Comparison of ENCODE assay signal across 19 cellular contexts in genomic region chr1:70277875-70278274, GRCh38.
"Had no signal": no experiment of that assay in that cellular context is flagged by ENCODE, and none has a peak within 500 bp of the region (broad histone marks: within the 10 kb centered on the region; RNA-seq: fewer than 3 reads in every experiment).

No MANE protein-coding gene starts in this region.

- ATAC-seq: esophagus mucosa, left ventricle myocardium superior, psoas muscle, right cardiac atrium had no signal

- H3K4me1 Mint-ChIP-seq: central memory CD8-positive, alpha-beta T cell; nephron progenitor cell had no signal

- H3K27ac Mint-ChIP-seq: activated B cell treated with CpG ODN at 0.5 μM for 24 hours; activated CD4-positive, alpha-beta memory T cell treated with anti-CD3 and anti-CD28 coated beads for 36 hours; nephron progenitor cell had no signal

- H3K4me3 Mint-ChIP-seq: activated B cell treated with CpG ODN at 0.5 μM for 24 hours; activated CD4-positive, alpha-beta memory T cell treated with anti-CD3 and anti-CD28 coated beads for 36 hours; central memory CD8-positive, alpha-beta T cell; nephron progenitor cell had no signal

- H3K9me3 Mint-ChIP-seq: activated B cell treated with CpG ODN at 0.5 μM for 24 hours; activated CD4-positive, alpha-beta memory T cell treated with anti-CD3 and anti-CD28 coated beads for 36 hours; central memory CD8-positive, alpha-beta T cell; nephron progenitor cell had no signal

- H3K27me3 Mint-ChIP-seq: activated B cell treated with CpG ODN at 0.5 μM for 24 hours; activated CD4-positive, alpha-beta memory T cell treated with anti-CD3 and anti-CD28 coated beads for 36 hours; central memory CD8-positive, alpha-beta T cell had no signal

- DNase-seq: activated B cell treated with CpG ODN at 0.5 μM for 24 hours; activated CD4-positive, alpha-beta memory T cell treated with anti-CD3 and anti-CD28 coated beads for 36 hours; activated CD4-positive, alpha-beta T cell treated with anti-CD3 and anti-CD28 coated beads for 4 hours; activated effector memory CD4-positive, alpha-beta T cell treated with anti-CD3 and anti-CD28 coated beads, Interleukin-2, amount 50 U/mL, for 16 hours; activated naive CD4-positive, alpha-beta T cell treated with anti-CD3 and anti-CD28 coated beads, Interleukin-2, amount 50 U/mL, for 16 hours; amniotic stem cell; effector memory CD4-positive, alpha-beta T cell; glutamatergic neuron; kidney glomerular epithelial cell; left ventricle myocardium superior; nephron progenitor cell; pancreas; psoas muscle; right cardiac atrium; stimulated activated CD4-positive, alpha-beta T cell treated with anti-CD3 and anti-CD28 coated beads, Interleukin-4, amount 100 ng/mL, for 24 hours; stimulated activated naive CD4-positive, alpha-beta T cell treated with Interleukin-2 at 50 U/mL for 16 hours; T1000 had no signal
